Comparison of ENCODE assay signal across 8 cellular contexts in genomic region chr9:126516936-126517750, GRCh38.
A peak's percentile ranks its signal among the peaks of the same experiment; 100 is the strongest.
DNase-seq lines count a peak whose midpoint lies in the region; ATAC-seq and TF ChIP-seq lines count a peak whose summit lies in the region.

No MANE protein-coding gene starts in this region.

- H3K79me1 ChIP-seq in mesenchymal stem cell (replicated peaks; ENCODE audit: low read length, poor library complexity, severe bottlenecking) = no peaks in the 10 kb centered on the region

- H3K27ac ChIP-seq in DOHH2 (ENCODE audit: low read depth, low read length) (peak overlapping the region; percentile 57), HUES64 (ENCODE audit: low read depth, low read length) (no peak overlapping the region), colonic mucosa (peak overlapping the region; percentile 40), mesenchymal stem cell (ENCODE audit: low read length, poor library complexity, severe bottlenecking) (no peak overlapping the region)

- no peak overlapping the region for H2BK12ac ChIP-seq in mesenchymal stem cell (ENCODE audit: low read length in 2 of 2)

- 17% methylated on average over 31 of the region's 31 CpGs for WGBS in HUES64
- WGBS in mesenchymal stem cell = 39% methylated on average over 30 of the region's 31 CpGs

- H3K9me3 Mint-ChIP-seq in stimulated activated naive B cell treated with anti-CD40 and anti-IgM and Interleukin-4, amounts not matched to agents 10 μg/mL and 1 μg/mL and 100 μg/mL, for 72 hours = no peaks in the 10 kb centered on the region

- no peak overlapping the region for H3K4ac ChIP-seq in mesenchymal stem cell (ENCODE audit: low read depth in 1 of 2, low read length in 2 of 2)

- H3K36me3 ChIP-seq in DOHH2 (ENCODE audit: control insufficient read depth, low read length) (no peaks in the 10 kb centered on the region), HUES64 (ENCODE audit: insufficient read depth, low read length) (no peaks in the 10 kb centered on the region), colonic mucosa (no peaks in the 10 kb centered on the region), mesenchymal stem cell (ENCODE audit: control insufficient read depth in 1 of 2, insufficient read depth in 2 of 2, low read depth in 1 of 2, low read length in 2 of 2) (no peaks in the 10 kb centered on the region)

- H3K27me3 Mint-ChIP-seq in stimulated activated naive B cell treated with anti-CD40 and anti-IgM and Interleukin-4, amounts not matched to agents 10 μg/mL and 1 μg/mL and 100 μg/mL, for 72 hours = peaks cover 23 to 49% of the 10 kb centered on the region in 2 donors

- H3K27ac Mint-ChIP-seq in stimulated activated naive B cell treated with anti-CD40 and anti-IgM and Interleukin-4, amounts not matched to agents 10 μg/mL and 1 μg/mL and 100 μg/mL, for 72 hours = peak overlapping the region; percentile 92

- H3K79me2 ChIP-seq in DOHH2 (ENCODE audit: control insufficient read depth, low read length) = no peaks in the 10 kb centered on the region

- H3K9me3 ChIP-seq in DOHH2 (ENCODE audit: control insufficient read depth, insufficient read depth, low read length) (no peaks in the 10 kb centered on the region), HUES64 (ENCODE audit: insufficient read depth, low read depth, low read length) (no peaks in the 10 kb centered on the region), colonic mucosa (no peaks in the 10 kb centered on the region), mesenchymal stem cell (ENCODE audit: control insufficient read depth, low read length) (no peaks in the 10 kb centered on the region)

- no peak overlapping the region for H4K91ac ChIP-seq in mesenchymal stem cell (ENCODE audit: low read length)

- H3K27me3 ChIP-seq in DOHH2 (ENCODE audit: control insufficient read depth, low read length) (no peaks in the 10 kb centered on the region), HUES64 (ENCODE audit: insufficient read depth, low read length) (peaks cover 44% of the 10 kb centered on the region), colonic mucosa (peaks cover 49% of the 10 kb centered on the region), mesenchymal stem cell (ENCODE audit: control insufficient read depth in 1 of 2, insufficient read depth in 1 of 2, low read length in 2 of 2) (peaks cover 70 to 72% of the 10 kb centered on the region in 2 experiments)

- no peaks in the 10 kb centered on the region for H3K9me2 ChIP-seq in DOHH2 (replicated peaks; ENCODE audit: control insufficient read depth, low read length)

- DNase-seq in SW 1271 (lab: John Stamatoyannopoulos, UW) (peak; percentile 30 to 61), colonic mucosa (no peak), mesenchymal stem cell (peak; percentile 77), SKM-1 treated with dmso at 0.1 percent for 144 hours (lab: John Stamatoyannopoulos, UW; ENCODE audit: unreplicated experiment) (no peak)
- peak; percentile 58 for DNase-seq in stimulated activated naive B cell treated with anti-CD40 and anti-IgM and Interleukin-4, amounts not matched to agents 10 μg/mL and 1 μg/mL and 100 μg/mL, for 72 hours

- H3K4me3 ChIP-seq in DOHH2 (ENCODE audit: low read length) (peak overlapping the region; percentile 64), HUES64 (ENCODE audit: low read length) (peak overlapping the region; percentile 12; the same call in 1 of the 2 replicates), colonic mucosa (peak overlapping the region; percentile 20), mesenchymal stem cell (ENCODE audit: insufficient read depth in 1 of 2, low read depth in 1 of 2, low read length in 2 of 2) (peak overlapping the region in 1 of 2 experiments; percentile 84)

- intact Hi-C loops in colonic mucosa (cut with DNase I) = no loop called here

- no peak overlapping the region for H2BK120ac ChIP-seq in mesenchymal stem cell (ENCODE audit: low read depth, low read length)

- no peak overlapping the region for H2AFZ ChIP-seq in mesenchymal stem cell (ENCODE audit: low read depth, low read length)

- no peak overlapping the region for H3K23ac ChIP-seq in mesenchymal stem cell (ENCODE audit: low read length in 2 of 2)

- peak overlapping the region; percentile 81 to 87 for H3K4me3 Mint-ChIP-seq in stimulated activated naive B cell treated with anti-CD40 and anti-IgM and Interleukin-4, amounts not matched to agents 10 μg/mL and 1 μg/mL and 100 μg/mL, for 72 hours

- H3K36me3 Mint-ChIP-seq in stimulated activated naive B cell treated with anti-CD40 and anti-IgM and Interleukin-4, amounts not matched to agents 10 μg/mL and 1 μg/mL and 100 μg/mL, for 72 hours = no peaks in the 10 kb centered on the region

- H2BK5ac ChIP-seq in mesenchymal stem cell (ENCODE audit: low read depth, low read length, poor library complexity, severe bottlenecking) = no peak overlapping the region

- no peak overlapping the region for H3K14ac ChIP-seq in mesenchymal stem cell (ENCODE audit: low read length in 2 of 2)

- no peak overlapping the region for H2BK15ac ChIP-seq in mesenchymal stem cell (ENCODE audit: low read depth, poor library complexity, severe bottlenecking)

- H4K8ac ChIP-seq in mesenchymal stem cell (ENCODE audit: low read length) = no peak overlapping the region

- H4K20me1 ChIP-seq in DOHH2 (ENCODE audit: control insufficient read depth, insufficient read depth, low read depth, low read length) = no peaks in the 10 kb centered on the region

- H3F3A ChIP-seq in DOHH2 (ENCODE audit: control insufficient read depth, insufficient read depth) = peaks cover 7% of the 10 kb centered on the region

- H3K9ac ChIP-seq in HUES64 (ENCODE audit: low read depth, low read length) (no peak overlapping the region), colonic mucosa (ENCODE audit: low read depth in 2 of 2, low read length in 2 of 2) (peak overlapping the region in 1 of 2 donors; percentile 41), mesenchymal stem cell (ENCODE audit: low read length) (peak overlapping the region; percentile 87)

- H3K18ac ChIP-seq in mesenchymal stem cell (ENCODE audit: low read depth in 1 of 2, low read length in 2 of 2) = no peak overlapping the region

- TF ChIP-seq CTCF in DOHH2 (IDR thresholded peaks at IDR 0.05; ENCODE audit: low read depth, low read length, poor library complexity, severe bottlenecking) = no peak
- no peak for TF ChIP-seq CTCF in colonic mucosa (IDR thresholded peaks at IDR 0.05)

- no peak overlapping the region for H2AK5ac ChIP-seq in mesenchymal stem cell (ENCODE audit: low read length, severe bottlenecking)

- peak; percentile 80 to 86 for ATAC-seq in stimulated activated naive B cell treated with anti-CD40 and anti-IgM and Interleukin-4, amounts not matched to agents 10 μg/mL and 1 μg/mL and 100 μg/mL, for 72 hours (replicated peaks)
- no peak for ATAC-seq in HG03342 (IDR thresholded peaks at IDR 0.05; ENCODE audit: unreplicated experiment)

- H3K4me1 ChIP-seq in DOHH2 (ENCODE audit: control insufficient read depth, low read length) (peaks cover 52% of the 10 kb centered on the region), HUES64 (ENCODE audit: insufficient read depth, low read length) (peaks cover 43% of the 10 kb centered on the region), colonic mucosa (no peaks in the 10 kb centered on the region), mesenchymal stem cell (ENCODE audit: control insufficient read depth, insufficient read depth, low read depth, low read length) (peaks cover 8% of the 10 kb centered on the region)

- H3K4me1 Mint-ChIP-seq in stimulated activated naive B cell treated with anti-CD40 and anti-IgM and Interleukin-4, amounts not matched to agents 10 μg/mL and 1 μg/mL and 100 μg/mL, for 72 hours = peaks cover 18 to 36% of the 10 kb centered on the region in 2 donors

- H3K4me2 ChIP-seq in DOHH2 (ENCODE audit: low read length) (peak overlapping the region; percentile 75), mesenchymal stem cell (ENCODE audit: low read length, poor library complexity, severe bottlenecking) (no peak overlapping the region)

Comparison
In these comparisons a context has a peak if more than half of its experiments do, and no peak if none do; other contexts are left out.
1. H3K27ac ChIP-seq: peak in DOHH2 (single experiment) and colonic mucosa (single experiment); none in HUES64 (single experiment) and mesenchymal stem cell (single experiment).
2. DNase-seq: peak in SW 1271 (2 of 2), mesenchymal stem cell (single experiment) and stimulated activated naive B cell treated with anti-CD40 and anti-IgM and Interleukin-4, amounts not matched to agents 10 μg/mL and 1 μg/mL and 100 μg/mL, for 72 hours (single experiment); none in colonic mucosa (single experiment) and SKM-1 treated with dmso at 0.1 percent for 144 hours (single experiment).